In the genomic region with DNA sequence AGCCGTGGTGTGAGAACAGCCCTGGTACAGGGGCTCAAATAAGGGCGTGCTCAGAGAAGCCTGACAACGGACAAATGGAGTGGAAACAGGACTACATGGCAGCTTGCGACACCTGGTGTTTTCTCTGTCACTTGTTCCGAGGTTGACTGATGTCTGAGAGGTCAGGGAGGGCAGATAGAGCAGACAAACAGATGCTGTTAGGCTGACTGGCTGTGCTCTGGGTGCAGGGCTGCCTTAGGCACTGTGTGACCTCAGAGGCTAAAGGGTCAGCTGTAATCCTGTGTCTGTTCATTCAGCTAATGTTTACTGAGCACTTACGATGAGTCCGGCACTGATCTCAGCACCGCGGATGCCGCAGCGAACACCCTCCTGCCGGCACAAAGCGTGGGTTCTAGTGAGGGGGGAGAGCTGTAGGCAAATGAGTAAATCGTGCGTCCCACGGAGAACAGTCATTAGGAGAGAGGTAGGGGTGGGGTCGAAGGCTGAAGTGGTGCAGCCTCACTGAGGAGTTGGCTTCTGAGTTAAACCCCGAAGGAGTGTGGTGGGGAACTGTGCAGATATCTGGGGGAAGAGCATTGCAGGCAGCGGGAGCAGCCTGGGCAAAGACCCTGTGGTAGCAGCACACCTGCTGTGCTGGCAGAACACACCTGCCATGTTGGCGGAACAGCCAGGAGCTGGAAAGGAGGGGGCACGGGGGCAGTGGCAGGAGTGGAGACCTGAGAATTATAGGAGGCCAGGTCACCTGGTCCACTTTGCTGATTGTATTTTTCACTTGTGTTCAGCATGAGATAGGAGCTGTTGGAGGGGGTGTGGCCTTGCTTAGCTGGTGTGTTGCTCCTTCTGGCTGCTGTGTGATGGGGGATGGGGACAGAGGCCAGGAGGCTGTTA, we compare ENCODE assay signal across 1 cellular context.
TF ChIP-seq lines count a peak whose summit lies in the region.

No MANE protein-coding gene starts in this region.

TF ChIP-seq in K562, 482 proteins besides CTCF, POLR2A, EP300 and RAD21 (continued from another document):
- 0 out of 2 replicates have a peak, but pooled peaks have one; percentile 28 for TF ChIP-seq ARID1B (IDR thresholded peaks at IDR 0.05)
- TF ChIP-seq GATAD2A (IDR thresholded peaks at IDR 0.05) = no peak
- no peak for TF ChIP-seq NCOR1 (IDR thresholded peaks at IDR 0.05)
- TF ChIP-seq RBM34 (IDR thresholded peaks at IDR 0.05; ENCODE audit: borderline replicate concordance, insufficient read depth, low read length) = no peak
- TF ChIP-seq, protein P1, sequence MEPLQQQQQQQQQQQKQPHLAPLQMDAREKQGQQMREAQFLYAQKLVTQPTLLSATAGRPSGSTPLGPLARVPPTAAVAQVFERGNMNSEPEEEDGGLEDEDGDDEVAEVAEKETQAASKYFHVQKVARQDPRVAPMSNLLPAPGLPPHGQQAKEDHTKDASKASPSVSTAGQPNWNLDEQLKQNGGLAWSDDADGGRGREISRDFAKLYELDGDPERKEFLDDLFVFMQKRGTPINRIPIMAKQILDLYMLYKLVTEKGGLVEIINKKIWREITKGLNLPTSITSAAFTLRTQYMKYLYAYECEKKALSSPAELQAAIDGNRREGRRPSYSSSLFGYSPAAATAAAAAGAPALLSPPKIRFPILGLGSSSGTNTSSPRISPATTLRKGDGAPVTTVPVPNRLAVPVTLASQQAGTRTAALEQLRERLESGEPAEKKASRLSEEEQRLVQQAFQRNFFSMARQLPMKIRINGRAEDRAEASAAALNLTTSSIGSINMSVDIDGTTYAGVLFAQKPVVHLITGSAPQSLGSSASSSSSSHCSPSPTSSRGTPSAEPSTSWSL (CRISPR knock-in tag; IDR thresholded peaks at IDR 0.05; ENCODE audit: borderline replicate concordance) = no peak
- TF ChIP-seq, protein P2, sequence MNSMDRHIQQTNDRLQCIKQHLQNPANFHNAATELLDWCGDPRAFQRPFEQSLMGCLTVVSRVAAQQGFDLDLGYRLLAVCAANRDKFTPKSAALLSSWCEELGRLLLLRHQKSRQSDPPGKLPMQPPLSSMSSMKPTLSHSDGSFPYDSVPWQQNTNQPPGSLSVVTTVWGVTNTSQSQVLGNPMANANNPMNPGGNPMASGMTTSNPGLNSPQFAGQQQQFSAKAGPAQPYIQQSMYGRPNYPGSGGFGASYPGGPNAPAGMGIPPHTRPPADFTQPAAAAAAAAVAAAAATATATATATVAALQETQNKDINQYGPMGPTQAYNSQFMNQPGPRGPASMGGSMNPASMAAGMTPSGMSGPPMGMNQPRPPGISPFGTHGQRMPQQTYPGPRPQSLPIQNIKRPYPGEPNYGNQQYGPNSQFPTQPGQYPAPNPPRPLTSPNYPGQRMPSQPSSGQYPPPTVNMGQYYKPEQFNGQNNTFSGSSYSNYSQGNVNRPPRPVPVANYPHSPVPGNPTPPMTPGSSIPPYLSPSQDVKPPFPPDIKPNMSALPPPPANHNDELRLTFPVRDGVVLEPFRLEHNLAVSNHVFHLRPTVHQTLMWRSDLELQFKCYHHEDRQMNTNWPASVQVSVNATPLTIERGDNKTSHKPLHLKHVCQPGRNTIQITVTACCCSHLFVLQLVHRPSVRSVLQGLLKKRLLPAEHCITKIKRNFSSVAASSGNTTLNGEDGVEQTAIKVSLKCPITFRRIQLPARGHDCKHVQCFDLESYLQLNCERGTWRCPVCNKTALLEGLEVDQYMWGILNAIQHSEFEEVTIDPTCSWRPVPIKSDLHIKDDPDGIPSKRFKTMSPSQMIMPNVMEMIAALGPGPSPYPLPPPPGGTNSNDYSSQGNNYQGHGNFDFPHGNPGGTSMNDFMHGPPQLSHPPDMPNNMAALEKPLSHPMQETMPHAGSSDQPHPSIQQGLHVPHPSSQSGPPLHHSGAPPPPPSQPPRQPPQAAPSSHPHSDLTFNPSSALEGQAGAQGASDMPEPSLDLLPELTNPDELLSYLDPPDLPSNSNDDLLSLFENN (IDR thresholded peaks at IDR 0.05; ENCODE audit: low read depth in 2 of 2, low read length in 2 of 2) = no peak
- TF ChIP-seq CEBPB (tag; IDR thresholded peaks at IDR 0.05) = 0 out of 2 replicates have a peak, but pooled peaks have one; percentile 14
- TF ChIP-seq, protein P3, sequence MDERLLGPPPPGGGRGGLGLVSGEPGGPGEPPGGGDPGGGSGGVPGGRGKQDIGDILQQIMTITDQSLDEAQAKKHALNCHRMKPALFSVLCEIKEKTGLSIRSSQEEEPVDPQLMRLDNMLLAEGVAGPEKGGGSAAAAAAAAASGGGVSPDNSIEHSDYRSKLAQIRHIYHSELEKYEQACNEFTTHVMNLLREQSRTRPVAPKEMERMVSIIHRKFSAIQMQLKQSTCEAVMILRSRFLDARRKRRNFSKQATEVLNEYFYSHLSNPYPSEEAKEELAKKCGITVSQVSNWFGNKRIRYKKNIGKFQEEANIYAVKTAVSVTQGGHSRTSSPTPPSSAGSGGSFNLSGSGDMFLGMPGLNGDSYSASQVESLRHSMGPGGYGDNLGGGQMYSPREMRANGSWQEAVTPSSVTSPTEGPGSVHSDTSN (CRISPR knock-in tag; IDR thresholded peaks at IDR 0.05; ENCODE audit: low read depth) = no peak
- TF ChIP-seq, protein P3 (tag; conservative IDR thresholded peaks at IDR 0.05; ENCODE audit: low read depth) = 0 out of 2 replicates have a peak, but pooled peaks have one; percentile 33
- TF ChIP-seq, protein P4, sequence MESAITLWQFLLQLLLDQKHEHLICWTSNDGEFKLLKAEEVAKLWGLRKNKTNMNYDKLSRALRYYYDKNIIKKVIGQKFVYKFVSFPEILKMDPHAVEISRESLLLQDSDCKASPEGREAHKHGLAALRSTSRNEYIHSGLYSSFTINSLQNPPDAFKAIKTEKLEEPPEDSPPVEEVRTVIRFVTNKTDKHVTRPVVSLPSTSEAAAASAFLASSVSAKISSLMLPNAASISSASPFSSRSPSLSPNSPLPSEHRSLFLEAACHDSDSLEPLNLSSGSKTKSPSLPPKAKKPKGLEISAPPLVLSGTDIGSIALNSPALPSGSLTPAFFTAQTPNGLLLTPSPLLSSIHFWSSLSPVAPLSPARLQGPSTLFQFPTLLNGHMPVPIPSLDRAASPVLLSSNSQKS (CRISPR knock-in tag; IDR thresholded peaks at IDR 0.05) = no peak
- TF ChIP-seq RBFOX2 (IDR thresholded peaks at IDR 0.05; ENCODE audit: low read depth, low read length) = no peak
- no peak for TF ChIP-seq KLF13 (tag; IDR thresholded peaks at IDR 0.05; ENCODE audit: borderline replicate concordance, low read depth)
- 0 out of 2 replicates have a peak, but pooled peaks have one; percentile 26 for TF ChIP-seq TCF3 (CRISPR knock-in tag; IDR thresholded peaks at IDR 0.05)
- peak in 1 of 2 experiments; percentile 58; a peak in 1 of 4 replicates for TF ChIP-seq FOXA3 (CRISPR knock-in tag; conservative IDR thresholded peaks at IDR 0.05 in 1 of 2, IDR thresholded peaks at IDR 0.05 in 1 of 2)
- no peak for TF ChIP-seq CHD4 (IDR thresholded peaks at IDR 0.05; ENCODE audit: insufficient read depth, insufficient replicate concordance, low read depth, low read length, poor library complexity, severe bottlenecking)
- TF ChIP-seq MEIS2 (IDR thresholded peaks at IDR 0.05; ENCODE audit: partially characterized antibody) = peak; percentile 60
- TF ChIP-seq ZKSCAN3 (CRISPR knock-in tag; IDR thresholded peaks at IDR 0.05) = no peak
- no peak for TF ChIP-seq TRIM24 (IDR thresholded peaks at IDR 0.05)
- no peak for TF ChIP-seq BACH1 (tag; IDR thresholded peaks at IDR 0.05)
